ENCODE assay signal across 6 cellular contexts in genomic region chr1:36595921-36596320, GRCh38.
"Had no signal": no experiment of that assay in that cellular context is flagged by ENCODE, and none has a peak within 500 bp of the region (broad histone marks: within the 10 kb centered on the region; RNA-seq: fewer than 3 reads in every experiment).

No MANE protein-coding gene starts in this region.

- ATAC-seq: HepG2, K562 had no signal

- DNase-seq: IMR-90, KG1 had no signal

- H3K27ac ChIP-seq: HL-60 had no signal

- FAIRE-seq: HepG2, HTR-8/SVneo, K562 had no signal

- H3K4me3 ChIP-seq: K562 had no signal
